Comparison of ENCODE assay signal across 12 cellular contexts in genomic region chr10:93072713-93073538, GRCh38. TPM values are rescaled to one million over a fixed set of nuclear protein-coding genes. Genes with fewer than 3 reads are reported as not detected.
DNase-seq lines count a peak whose midpoint lies in the region; ATAC-seq and TF ChIP-seq lines count a peak whose summit lies in the region.
"Had no signal": no experiment of that assay in that cellular context is flagged by ENCODE, and none has a peak within 500 bp of the region (broad histone marks: within the 10 kb centered on the region; RNA-seq: fewer than 3 reads in every experiment).

No MANE protein-coding gene starts in this region.

- intact Hi-C loops in activated B cell treated with CpG ODN at 0.5 μM for 24 hours (cut with micrococcal nuclease) = no loop called here

- no peak for ATAC-seq in activated B cell treated with CpG ODN at 0.5 μM for 24 hours (ENCODE audit: low read depth)
- peak in 1 of 2 donors; percentile 8 for ATAC-seq in stimulated activated naive B cell treated with anti-CD40 and anti-IgM and Interleukin-4, amounts not matched to agents 10 μg/mL and 1 μg/mL and 100 μg/mL, for 72 hours (replicated peaks)

- peak overlapping the region; percentile 77 for H3K4me3 Mint-ChIP-seq in activated B cell treated with CpG ODN at 0.5 μM for 24 hours
- peak overlapping the region; percentile 60 to 84 for H3K4me3 Mint-ChIP-seq in stimulated activated naive B cell treated with anti-CD40 and anti-IgM and Interleukin-4, amounts not matched to agents 10 μg/mL and 1 μg/mL and 100 μg/mL, for 72 hours

- no peaks in the 10 kb centered on the region for H3K9me3 Mint-ChIP-seq in activated B cell treated with CpG ODN at 0.5 μM for 24 hours
- H3K9me3 Mint-ChIP-seq in stimulated activated naive B cell treated with anti-CD40 and anti-IgM and Interleukin-4, amounts not matched to agents 10 μg/mL and 1 μg/mL and 100 μg/mL, for 72 hours = no peaks in the 10 kb centered on the region

- no peaks in the 10 kb centered on the region for H3K36me3 Mint-ChIP-seq in activated B cell treated with CpG ODN at 0.5 μM for 24 hours (ENCODE audit: low read depth)
- peaks cover 0 to 4% of the 10 kb centered on the region in 2 donors for H3K36me3 Mint-ChIP-seq in stimulated activated naive B cell treated with anti-CD40 and anti-IgM and Interleukin-4, amounts not matched to agents 10 μg/mL and 1 μg/mL and 100 μg/mL, for 72 hours

- POLR2A ChIA-PET in activated B cell treated with CpG ODN at 0.5 μM for 24 hours (lab: Charles Lee) = no interaction called here

- no peak for TF ChIP-seq CTCF in activated B cell treated with CpG ODN at 0.5 μM for 24 hours (IDR thresholded peaks at IDR 0.05)

- H3K4me1 Mint-ChIP-seq in activated B cell treated with CpG ODN at 0.5 μM for 24 hours = peaks cover 44% of the 10 kb centered on the region
- H3K4me1 Mint-ChIP-seq in stimulated activated naive B cell treated with anti-CD40 and anti-IgM and Interleukin-4, amounts not matched to agents 10 μg/mL and 1 μg/mL and 100 μg/mL, for 72 hours = peaks cover 33 to 68% of the 10 kb centered on the region in 2 donors

- H3K27ac Mint-ChIP-seq in activated B cell treated with CpG ODN at 0.5 μM for 24 hours = no peak overlapping the region
- H3K27ac Mint-ChIP-seq in stimulated activated naive B cell treated with anti-CD40 and anti-IgM and Interleukin-4, amounts not matched to agents 10 μg/mL and 1 μg/mL and 100 μg/mL, for 72 hours = peak overlapping the region; percentile 9

- H3K27me3 Mint-ChIP-seq in activated B cell treated with CpG ODN at 0.5 μM for 24 hours = peaks cover 75% of the 10 kb centered on the region
- H3K27me3 Mint-ChIP-seq in stimulated activated naive B cell treated with anti-CD40 and anti-IgM and Interleukin-4, amounts not matched to agents 10 μg/mL and 1 μg/mL and 100 μg/mL, for 72 hours = peaks cover 61 to 78% of the 10 kb centered on the region in 2 donors

- DNase-seq in DMS53 (lab: John Stamatoyannopoulos, UW) (peak; percentile 72), DMS53 treated with DMSO at 0.1 percent for 48 hours (lab: John Stamatoyannopoulos, UW; ENCODE audit: unreplicated experiment) (no peak), activated B cell treated with CpG ODN at 0.5 μM for 24 hours (no peak), islet precursor cell (peak; percentile 54), hypothalamus (lab: John Stamatoyannopoulos, UW) (no peak), NCI-H82 treated with DMSO at 0.1 percent for 48 hours (lab: John Stamatoyannopoulos, UW; ENCODE audit: unreplicated experiment) (no peak), AG20443 (ENCODE audit: low spot score) (no peak)
- DNase-seq in stimulated activated naive B cell treated with anti-CD40 and anti-IgM and Interleukin-4, amounts not matched to agents 10 μg/mL and 1 μg/mL and 100 μg/mL, for 72 hours = no peak
- DNase-seq: 8988T, cerebellar nuclear complex had no signal

- CTCF ChIA-PET in activated B cell treated with CpG ODN at 0.5 μM for 24 hours (lab: Charles Lee) = no interaction called here

RNA-seq across cellular contexts. Expression of gene CYP26A1, which starts 0.8 kb away (rescaled TPM):
- total RNA-seq in activated B cell treated with CpG ODN at 0.5 μM for 24 hours = 0.13 TPM in 1 of 2 replicates, not detected in the other
- total RNA-seq: subcutaneous adipose tissue; T-helper 1 cell treated with Interleukin-12 subunit alpha and Interleukin-12 subunit beta and Interleukin-4 antibody, amounts not matched to agents 30 ng/mL and 1 ng/mL, for 36 hours had no signal

RNA-seq across cellular contexts. Expression of gene CYP26C1, which starts 12.3 kb away (rescaled TPM):
- total RNA-seq in activated B cell treated with CpG ODN at 0.5 μM for 24 hours = 0.15 and 0.24 TPM in 2 replicates
- total RNA-seq: T-helper 1 cell treated with Interleukin-12 subunit alpha and Interleukin-12 subunit beta and Interleukin-4 antibody, amounts not matched to agents 30 ng/mL and 1 ng/mL, for 36 hours had no signal

Comparison
In these comparisons a context has a peak if more than half of its experiments do, and no peak if none do; other contexts are left out.
1. DNase-seq: peak in DMS53 (single experiment) and islet precursor cell (single experiment); none in DMS53 treated with DMSO at 0.1 percent for 48 hours (single experiment), activated B cell treated with CpG ODN at 0.5 μM for 24 hours (single experiment), stimulated activated naive B cell treated with anti-CD40 and anti-IgM and Interleukin-4, amounts not matched to agents 10 μg/mL and 1 μg/mL and 100 μg/mL, for 72 hours (single experiment), hypothalamus (0 of 51), NCI-H82 treated with DMSO at 0.1 percent for 48 hours (single experiment) and AG20443 (single experiment).